In genomic region chr4:145234086-145234694, GRCh38 we compare ENCODE assay signal across 8 cellular contexts. TPM values are rescaled to one million over a fixed set of nuclear protein-coding genes. Genes with fewer than 3 reads are reported as not detected.
DNase-seq lines count a peak whose midpoint lies in the region; ATAC-seq, FAIRE-seq and TF ChIP-seq lines count a peak whose summit lies in the region.

No MANE protein-coding gene starts in this region.

- peak; percentile 64 for DNase-seq in D341Med (ENCODE audit: low spot score)
- DNase-seq in NCI-H82 (lab: John Stamatoyannopoulos, UW), result peak; percentile 76
- DNase-seq in activated CD8-positive, alpha-beta memory T cell treated with anti-CD3 and anti-CD28 coated beads, Interleukin-2, amount 50 U/mL, for 24 hours (ENCODE audit: extremely low read depth), result peak; percentile 15
- DNase-seq in fibroblast of pulmonary artery (ENCODE audit: low read depth), result peak; percentile 74
- DNase-seq in pancreas, result peak in 3 of 6 donors; percentile 37 to 59 (median 58)
- no peak for DNase-seq in vagina (ENCODE audit: extremely low spot score in 2 of 2)

- H3K4me1 ChIP-seq in pancreas (peaks cover 0 to 4% (median 0%) of the 10 kb centered on the region in 3 donors), vagina (no peaks in the 10 kb centered on the region)

- H3K27ac ChIP-seq in pancreas (no peak overlapping the region), vagina (no peak overlapping the region)

- ATAC-seq in GM19328 (IDR thresholded peaks at IDR 0.05; ENCODE audit: unreplicated experiment) (peak; percentile 98), HG03378 (IDR thresholded peaks at IDR 0.05; ENCODE audit: unreplicated experiment) (peak; percentile 99), pancreas (peak; percentile 82 to 95 (median 92))

- WGBS in pancreas, 2 donors, result 34 to 40% methylated on average over 1 of the region's 1 CpG

- H3K36me3 ChIP-seq in pancreas (no peaks in the 10 kb centered on the region), vagina (no peaks in the 10 kb centered on the region)

- FAIRE-seq in pancreas (lab: Jason Lieb, UNC), result peak; percentile 75

- H3K4me3 ChIP-seq in fibroblast of pulmonary artery (replicated peaks; ENCODE audit: low read depth, low read length) (no peak overlapping the region), pancreas (no peak overlapping the region), vagina (no peak overlapping the region)

- TF ChIP-seq CTCF in fibroblast of pulmonary artery (IDR thresholded peaks at IDR 0.05; ENCODE audit: low read length, missing control alignments) (peak; percentile 95), pancreas (IDR thresholded peaks at IDR 0.05) (peak; percentile 24 to 63 (median 40)), vagina (IDR thresholded peaks at IDR 0.05) (peak; percentile 35 to 55 (median 40))

- TF ChIP-seq POLR2A in vagina (IDR thresholded peaks at IDR 0.05), result no peak

- intact Hi-C loops in pancreas (cut with DNase I) (loop anchor here (5.0 to 10.0 kb wide), 3 partner anchors 371 to 381 kb away; partner anchors contain the start of gene MMAA (in 1 of the 3)), vagina (cut with DNase I) (no loop called here)

- H3K9me3 ChIP-seq in pancreas, result no peaks in the 10 kb centered on the region
- no peaks in the 10 kb centered on the region for H3K9me3 ChIP-seq in vagina

- H3K27me3 ChIP-seq in pancreas (no peaks in the 10 kb centered on the region), vagina (no peaks in the 10 kb centered on the region)

RNA-seq across cellular contexts. Expression of gene OTUD4, which starts 53.8 kb away (rescaled TPM):
- total RNA-seq in pancreas, result 10 to 100 TPM; 10.7 to 25.6 (median 13.7) TPM
- polyA plus RNA-seq in pancreas, result 1 to 10 TPM; 6.9 to 9.3 TPM
- total RNA-seq in vagina, result 34.4 TPM

Comparison
In these comparisons a context has a peak if more than half of its experiments do, and no peak if none do; other contexts are left out.
1. DNase-seq: peak in D341Med (single experiment), NCI-H82 (single experiment), activated CD8-positive, alpha-beta memory T cell treated with anti-CD3 and anti-CD28 coated beads, Interleukin-2, amount 50 U/mL, for 24 hours (single experiment) and fibroblast of pulmonary artery (single experiment); none in vagina (0 of 2).
2. CTCF ChIP-seq: peak in every context shown above with its lines; median percentile 95 in fibroblast of pulmonary artery; 40 in pancreas; 40 in vagina.
3. Peak in every context shown above with its lines, with median percentiles within 50 percentile points of each other: ATAC-seq.